ENCODE assay signal across 8 cellular contexts in genomic region chr19:55179570-55180484, GRCh38.
DNase-seq lines count a peak whose midpoint lies in the region; ATAC-seq and TF ChIP-seq lines count a peak whose summit lies in the region.

Gene SYT5, minus strand, starts transcription at chr19:55180289. Its CDS starts 1,248 bp downstream, at chr19:55179041.

- H3K36me3 ChIP-seq in HEK293 (ENCODE audit: control insufficient read depth in 2 of 2, insufficient read depth in 1 of 2, low read length in 2 of 2), result no peaks in the 10 kb centered on the region
- no peaks in the 10 kb centered on the region for H3K36me3 ChIP-seq in adipocyte (ENCODE audit: control insufficient read depth, insufficient read depth, low read length, severe bottlenecking)
- no peaks in the 10 kb centered on the region for H3K36me3 ChIP-seq in iPS DF 6.9 (ENCODE audit: control insufficient read depth, insufficient read depth, low read length)

- ATAC-seq in GM18502 (IDR thresholded peaks at IDR 0.05; ENCODE audit: poor library complexity, unreplicated experiment), result no peak

- no peaks in the 10 kb centered on the region for H3K9me3 ChIP-seq in HEK293 (ENCODE audit: control insufficient read depth, insufficient read depth, low read depth, low read length)
- no peaks in the 10 kb centered on the region for H3K9me3 ChIP-seq in adipocyte (ENCODE audit: control insufficient read depth, low read length)
- no peaks in the 10 kb centered on the region for H3K9me3 ChIP-seq in iPS DF 6.9 (ENCODE audit: control insufficient read depth, insufficient read depth, low read length)

- H3K27ac ChIP-seq in HEK293 (ENCODE audit: extremely low read depth, low read depth, low read length) (no peak within 1 kb of the TSS), iPS DF 6.9 (ENCODE audit: low read length) (no peak within 1 kb of the TSS)

- H3K27me3 ChIP-seq in adipocyte (replicated peaks; ENCODE audit: control insufficient read depth, insufficient read depth, low read length) (peaks cover 2% of the 10 kb centered on the region), iPS DF 6.9 (ENCODE audit: control insufficient read depth, insufficient read depth, low read length) (peaks cover 4% of the 10 kb centered on the region; the same call in 1 of the 2 replicates)

- DNase-seq in AG08396 (ENCODE audit: low spot score), result peak; percentile 85
- DNase-seq in T follicular helper cell (ENCODE audit: low read depth), result peak; percentile 36
- peak; percentile 65 for DNase-seq in adipocyte (ENCODE audit: low read depth)
- DNase-seq in iPS DF 6.9 (ENCODE audit: low read depth, low spot score), result no peak
- peak; percentile 28 to 61 (median 60) for DNase-seq in stimulated activated CD4-positive, alpha-beta T cell treated with anti-CD3 and anti-CD28 coated beads, Interleukin-12 subunit alpha, Interleukin-12 subunit beta, amount 100 ng/mL, for 48 hours (ENCODE audit: low read depth in 2 of 3, low spot score in 1 of 3)
- DNase-seq in NCI-H1694 (lab: John Stamatoyannopoulos, UW), result no peak

- no CpG with 5 or more reads among the region's 71 CpGs for WGBS in iPS DF 6.9 (ENCODE audit: insufficient coverage, insufficient read length)

- POLR2A ChIA-PET in HEK293 (lab: Yijun Ruan, JAX), result interaction anchor here (0.7 to 2.6 kb wide), 6 partner anchors 13 to 159 kb away, joined by 3 to 8 read pairs (median 4); partner anchors contain the start of genes KMT5C and PPP6R1

- no peak for TF ChIP-seq CTCF in HEK293 (tag by site-specific recombination; IDR thresholded peaks at IDR 0.05)

- H3K9ac ChIP-seq in adipocyte (ENCODE audit: low read length), result no peak within 1 kb of the TSS

- H3K4me1 ChIP-seq in HEK293 (ENCODE audit: control insufficient read depth, insufficient read depth, low read length), result peaks cover 5% of the 10 kb centered on the region
- peaks cover 9% of the 10 kb centered on the region for H3K4me1 ChIP-seq in adipocyte (ENCODE audit: control insufficient read depth, insufficient read depth, low read length)
- H3K4me1 ChIP-seq in iPS DF 6.9 (ENCODE audit: control insufficient read depth, insufficient read depth, low read length), result no peaks in the 10 kb centered on the region

- CTCF ChIA-PET in HEK293 (lab: Yijun Ruan, JAX), result interaction anchor here (0.7 to 1.4 kb wide), 3 partner anchors 39 to 82 kb away, joined by 3 to 5 read pairs (median 4); no protein-coding TSS in a partner anchor

- H3K4me3 ChIP-seq in HEK293 (ENCODE audit: low read depth, low read length), result peak within 1 kb of the TSS; percentile 17
- peak within 1 kb of the TSS; percentile 76 for H3K4me3 ChIP-seq in adipocyte (ENCODE audit: low read length)
- H3K4me3 ChIP-seq in iPS DF 6.9 (ENCODE audit: low read length), result peak within 1 kb of the TSS; percentile 46; the same call in 1 of the 2 replicates

TF ChIP-seq in HEK293, 187 proteins besides CTCF, POLR2A, EP300 and RAD21 (continues in another document):
- peak; percentile 60; the same call in 1 of the 2 replicates for TF ChIP-seq PATZ1 (tag by site-specific recombination; IDR thresholded peaks at IDR 0.05)
- TF ChIP-seq ZNF280C (tag by site-specific recombination; IDR thresholded peaks at IDR 0.05), result no peak
- TF ChIP-seq ZBTB20 (tag by site-specific recombination; IDR thresholded peaks at IDR 0.05), result peak; percentile 73; the same call in 1 of the 2 replicates
- peak; percentile 95 for TF ChIP-seq ZFHX2 (tag by site-specific recombination; conservative IDR thresholded peaks at IDR 0.05)
- TF ChIP-seq GLIS1 (tag by site-specific recombination; IDR thresholded peaks at IDR 0.05), result peak; percentile 47
- no peak for TF ChIP-seq GLI4 (tag by site-specific recombination; IDR thresholded peaks at IDR 0.05)
- peak; percentile 86 for TF ChIP-seq ZBTB26 (tag by site-specific recombination; optimal IDR thresholded peaks at IDR 0.05)
- peak; percentile 90 for TF ChIP-seq KLF1 (tag by site-specific recombination; IDR thresholded peaks at IDR 0.05)
- 0 out of 2 replicates have a peak, but pooled peaks have one; percentile 55 for TF ChIP-seq SP7 (tag by site-specific recombination; IDR thresholded peaks at IDR 0.05)
- TF ChIP-seq ZNF221 (tag by site-specific recombination; IDR thresholded peaks at IDR 0.05; ENCODE audit: borderline replicate concordance), result no peak
- peak; percentile 96 for TF ChIP-seq HOXC10 (CRISPR knock-in tag; IDR thresholded peaks at IDR 0.05)
- TF ChIP-seq YY2 (tag by site-specific recombination; IDR thresholded peaks at IDR 0.05), result no peak
- peak; percentile 31; the same call in 1 of the 2 replicates for TF ChIP-seq ZBTB10 (tag by site-specific recombination; IDR thresholded peaks at IDR 0.05)
- 0 out of 2 replicates have a peak, but pooled peaks have one; percentile 35 for TF ChIP-seq ZBTB48 (tag by site-specific recombination; IDR thresholded peaks at IDR 0.05)
- peak; percentile 94 for TF ChIP-seq KLF16 (tag by site-specific recombination; IDR thresholded peaks at IDR 0.05)
- no peak for TF ChIP-seq ZNF530 (tag by site-specific recombination; IDR thresholded peaks at IDR 0.05; ENCODE audit: low read depth)
- TF ChIP-seq ZNF558 (tag by site-specific recombination; IDR thresholded peaks at IDR 0.05), result no peak
- peak; percentile 87 for TF ChIP-seq EGR2 (tag by site-specific recombination; IDR thresholded peaks at IDR 0.05; ENCODE audit: low read depth)
- TF ChIP-seq ZFP69B (tag by site-specific recombination; IDR thresholded peaks at IDR 0.05), result 0 out of 2 replicates have a peak, but pooled peaks have one; percentile 6
- no peak for TF ChIP-seq YY1 (tag by site-specific recombination; IDR thresholded peaks at IDR 0.05)
- peak; percentile 54 for TF ChIP-seq KLF8 (tag by site-specific recombination; IDR thresholded peaks at IDR 0.05)

Comparison
In these comparisons a context has a peak if more than half of its experiments do, and no peak if none do; other contexts are left out.
1. DNase-seq: peak in AG08396 (single experiment), T follicular helper cell (single experiment), adipocyte (single experiment) and stimulated activated CD4-positive, alpha-beta T cell treated with anti-CD3 and anti-CD28 coated beads, Interleukin-12 subunit alpha, Interleukin-12 subunit beta, amount 100 ng/mL, for 48 hours (3 of 3); none in iPS DF 6.9 (single experiment) and NCI-H1694 (single experiment).
2. H3K4me3 ChIP-seq: peak in every context shown above with its lines; median percentile 76 in adipocyte; 46 in iPS DF 6.9; 17 in HEK293.